ENCODE assay signal across 8 cellular contexts in the genomic region with DNA sequence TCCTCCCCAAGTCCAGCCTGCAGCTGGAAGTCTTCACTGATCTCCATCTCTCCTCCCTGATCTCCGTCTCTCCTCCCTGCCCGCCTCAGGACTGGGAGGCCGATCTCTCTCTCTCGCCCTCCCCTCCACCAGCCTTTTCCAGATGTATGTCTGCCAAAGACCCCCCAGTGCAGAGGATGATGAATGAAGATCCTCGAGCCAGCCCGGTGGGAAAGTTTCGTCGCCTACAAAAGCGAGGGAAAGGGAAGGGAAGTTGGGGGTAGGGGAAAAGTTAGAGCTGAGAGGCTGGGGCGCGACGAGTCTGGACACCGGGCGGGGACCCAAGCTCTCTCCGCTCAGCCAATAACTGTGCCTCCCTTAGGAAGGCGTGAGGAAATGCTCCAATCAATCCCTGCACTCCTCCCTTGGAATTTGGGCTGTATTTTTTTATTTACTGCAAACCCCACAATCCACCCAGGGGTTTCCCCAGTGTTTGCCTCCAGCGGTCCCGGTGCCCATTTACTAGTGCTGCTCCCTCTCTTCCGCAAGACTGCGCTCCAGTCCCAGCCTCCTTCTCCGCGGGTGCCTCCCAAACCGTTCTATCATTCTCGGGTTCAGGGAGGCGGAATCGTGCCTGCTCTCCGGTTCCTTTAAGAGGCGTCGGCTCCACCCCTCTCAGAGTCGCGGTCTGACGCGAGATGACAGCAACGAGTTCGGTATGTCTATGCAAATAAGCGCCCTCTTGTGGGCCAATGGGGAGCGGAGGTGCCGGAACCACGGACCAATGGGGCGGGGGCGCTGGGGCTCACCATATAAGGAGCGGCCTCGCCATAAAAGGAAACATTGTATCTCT. TPM values are rescaled to one million over a fixed set of nuclear protein-coding genes. Genes with fewer than 3 reads are reported as not detected.
DNase-seq lines count a peak whose midpoint lies in the region; ATAC-seq and TF ChIP-seq lines count a peak whose summit lies in the region.

A gene (plus strand): TSS at position 818 of the 832 bp plus-strand sequence. CDS start 388 bp downstream, outside the sequence.

- peak within 1 kb of the TSS; percentile 88 to 93 (median 92) for H3K4me3 Mint-ChIP-seq in T-cell

- ATAC-seq in HG02798 (IDR thresholded peaks at IDR 0.05; ENCODE audit: poor library complexity, unreplicated experiment) (peak; percentile 71), T-cell (replicated peaks in 1 of 4) (peak; percentile 77 to 84 (median 79)), heart right ventricle (peak; percentile 75 to 89 (median 84)), upper lobe of right lung (peak; percentile 86)

- POLR2A ChIA-PET in T-cell (lab: Charles Lee), result no interaction called here

- WGBS in heart right ventricle, 2 donors, result 0% methylated on average over 43 of the region's 43 CpGs

- H3K36me3 Mint-ChIP-seq in T-cell, result peaks cover 3% of the 10 kb centered on the region

- H3K36me3 ChIP-seq in heart right ventricle, result peaks cover 0 to 9% (median 5%) of the 10 kb centered on the region in 9 donors
- H3K36me3 ChIP-seq in upper lobe of right lung, result peaks cover 7% of the 10 kb centered on the region

- no peaks in the 10 kb centered on the region for H3K27me3 Mint-ChIP-seq in T-cell

- CTCF ChIA-PET in T-cell (lab: Charles Lee), result interaction anchor here (1.0 to 1.1 kb wide), 2 partner anchors 20 to 59 kb away, joined by 3 read pairs; a partner anchor contains a TSS

- no peak for TF ChIP-seq CTCF in GM12875 (IDR thresholded peaks at IDR 0.05; ENCODE audit: borderline replicate concordance, insufficient read depth, low read depth, low read length)
- peak in 2 of 9 donors; percentile 64 to 77 for TF ChIP-seq CTCF in heart right ventricle (IDR thresholded peaks at IDR 0.05)
- no peak for TF ChIP-seq CTCF in upper lobe of right lung (IDR thresholded peaks at IDR 0.05)

- H3K27me3 ChIP-seq in heart right ventricle, result no peaks in the 10 kb centered on the region
- H3K27me3 ChIP-seq in upper lobe of right lung, result no peaks in the 10 kb centered on the region

- peaks cover 19 to 39% (median 32%) of the 10 kb centered on the region in 9 donors for H3K4me1 ChIP-seq in heart right ventricle
- peaks cover 34% of the 10 kb centered on the region for H3K4me1 ChIP-seq in upper lobe of right lung

- H3K9me3 ChIP-seq in heart right ventricle (no peaks in the 10 kb centered on the region), upper lobe of right lung (no peaks in the 10 kb centered on the region)

- H3K27ac ChIP-seq in heart right ventricle (peak within 1 kb of the TSS; percentile 97 to 99 (median 98)), upper lobe of right lung (peak within 1 kb of the TSS; percentile 90)

- peak within 1 kb of the TSS; percentile 74 for H3K4me3 ChIP-seq in GM12875 (ENCODE audit: low read depth, low read length)
- peak within 1 kb of the TSS; percentile 88 to 99 (median 97) for H3K4me3 ChIP-seq in heart right ventricle
- H3K4me3 ChIP-seq in upper lobe of right lung, result peak within 1 kb of the TSS; percentile 97

- no peaks in the 10 kb centered on the region for H3K9me3 Mint-ChIP-seq in T-cell

- H3K27ac Mint-ChIP-seq in T-cell, result peak within 1 kb of the TSS; percentile 91 to 98

- DNase-seq in NCI-H1436 treated with DMSO at 0.1 percent for 48 hours (lab: John Stamatoyannopoulos, UW) (peak; percentile 95), T-cell (peak; percentile 95 to 99 (median 99)), amniotic epithelial cell (ENCODE audit: low read depth) (peak; percentile 99), heart right ventricle (peak; percentile 98 to 100), posterior cingulate gyrus (peak; percentile 99 to 100 (median 100)), upper lobe of right lung (peak; percentile 99)

- intact Hi-C loops in heart right ventricle (cut with DNase I) (loop anchor here in 3 of 10 donors (2.0 to 5.0 kb wide), 4 partner anchors 156 to 428 kb away; a partner anchor contains a TSS), posterior cingulate gyrus (cut with DNase I) (loop anchor here (5.0 to 10.0 kb wide), 3 partner anchors 74 to 197 kb away; a partner anchor contains a TSS), upper lobe of right lung (cut with DNase I) (no loop called here)

- peaks cover 38 to 44% (median 41%) of the 10 kb centered on the region in 3 donors for H3K4me1 Mint-ChIP-seq in T-cell

RNA-seq across cellular contexts. Expression of the gene that starts here (rescaled TPM):
- total RNA-seq in T-cell, result 10 to 100 TPM; 19.6 to 34.1 (median 33.7) TPM
- total RNA-seq in heart right ventricle, result 10 to 100 TPM; 52.0 to 94.3 (median 70.1) TPM
- 10 to 100 TPM; 30.5 to 54.6 TPM for polyA plus RNA-seq in heart right ventricle
- total RNA-seq in upper lobe of right lung, result 33.6 TPM

Comparison
In these comparisons a context has a peak if more than half of its experiments do, and no peak if none do; other contexts are left out.
1. Peak in every context shown above with its lines: DNase-seq, ATAC-seq, H3K4me3 ChIP-seq and H3K27ac ChIP-seq.